In genomic region chr5:23571059-23571458, GRCh38 we compare ENCODE assay signal across 7 cellular contexts.
"Had no signal": no experiment of that assay in that cellular context is flagged by ENCODE, and none has a peak within 500 bp of the region (broad histone marks: within the 10 kb centered on the region; RNA-seq: fewer than 3 reads in every experiment).

No MANE protein-coding gene starts in this region.

- H3K4me3 ChIP-seq: K562 had no signal

- H3K27ac Mint-ChIP-seq: IgD-negative memory B cell had no signal

- H3K36me3 Mint-ChIP-seq: IgD-negative memory B cell had no signal

- ATAC-seq: HepG2, K562 had no signal

- H3K27me3 Mint-ChIP-seq: IgD-negative memory B cell had no signal

- H3K4me3 Mint-ChIP-seq: IgD-negative memory B cell had no signal

- H3K27ac ChIP-seq: HL-60 had no signal

- H3K4me1 Mint-ChIP-seq: IgD-negative memory B cell had no signal

- DNase-seq: IMR-90, KBM-7, KG1 had no signal
